ENCODE assay signal across 14 cellular contexts in genomic region chr15:73930790-73931281, GRCh38. TPM values are rescaled to one million over a fixed set of nuclear protein-coding genes. Genes with fewer than 3 reads are reported as not detected.
DNase-seq lines count a peak whose midpoint lies in the region; ATAC-seq, FAIRE-seq and TF ChIP-seq lines count a peak whose summit lies in the region.
"Had no signal": no experiment of that assay in that cellular context is flagged by ENCODE, and none has a peak within 500 bp of the region (broad histone marks: within the 10 kb centered on the region; RNA-seq: fewer than 3 reads in every experiment).

No MANE protein-coding gene starts in this region.

- H3K27ac Mint-ChIP-seq in Calu3 (ENCODE audit: unreplicated experiment), result no peak overlapping the region
- H3K27ac Mint-ChIP-seq: activated T-cell treated with anti-CD3 and anti-CD28 coated beads, Interleukin-2, amount 50 U/mL, for 24 hours had no signal

- TF ChIP-seq CTCF in AG10803 (conservative IDR thresholded peaks at IDR 0.05; ENCODE audit: low read length), result no peak
- no peak for TF ChIP-seq CTCF in fibroblast of mammary gland (conservative IDR thresholded peaks at IDR 0.05; ENCODE audit: control insufficient read depth, insufficient read depth, low read depth, low read length)
- TF ChIP-seq CTCF in Calu3 (IDR thresholded peaks at IDR 0.05; ENCODE audit: unreplicated experiment), result no peak

- DNase-seq in AG10803 (ENCODE audit: low read depth) (peak; percentile 93), NCI-H226 (peak; percentile 99), fibroblast of mammary gland (ENCODE audit: low read depth) (peak; percentile 96), posterior vena cava (ENCODE audit: low spot score) (peak; percentile 94), GM12891 (ENCODE audit: insufficient read length, low spot score) (no peak), NCI-H1694 (lab: John Stamatoyannopoulos, UW) (no peak), Calu3 (no peak)
- DNase-seq: activated T-cell treated with anti-CD3 and anti-CD28 coated beads, Interleukin-2, amount 50 U/mL, for 24 hours; CD4-positive, alpha-beta memory T cell; central memory CD4-positive, alpha-beta T cell; gastrocnemius medialis had no signal

- no TSS peak for BruUV-seq in Calu3 (replicated peaks; lab: Mats Ljungman, UMichigan)

- peaks cover 11% of the 10 kb centered on the region for H3K36me3 Mint-ChIP-seq in Calu3 (ENCODE audit: insufficient read depth, unreplicated experiment)
- H3K36me3 Mint-ChIP-seq: CD4-positive, alpha-beta memory T cell had no signal

- intact Hi-C loops in posterior vena cava (cut with DNase I) (no loop called here), Calu3 (cut with micrococcal nuclease; ENCODE audit: unreplicated experiment) (no loop called here)

- peak overlapping the region; percentile 90 for H3K4me3 ChIP-seq in AG10803 (ENCODE audit: low read length)
- no peak overlapping the region for H3K4me3 ChIP-seq in fibroblast of mammary gland (ENCODE audit: control insufficient read depth, low read depth, low read length)
- H3K4me3 ChIP-seq: gastrocnemius medialis had no signal

- CTCF ChIA-PET in Calu3 (lab: Charles Lee), result no interaction called here

- peaks cover 9% of the 10 kb centered on the region for H3K4me1 Mint-ChIP-seq in Calu3 (ENCODE audit: low read depth, unreplicated experiment)

- no peaks in the 10 kb centered on the region for H3K9me3 Mint-ChIP-seq in Calu3 (ENCODE audit: low read depth, unreplicated experiment)
- H3K9me3 Mint-ChIP-seq: activated T-cell treated with anti-CD3 and anti-CD28 coated beads, Interleukin-2, amount 50 U/mL, for 24 hours had no signal

- TF ChIP-seq POLR2A in GM12891 (IDR thresholded peaks at IDR 0.05; ENCODE audit: low read depth, low read length), result no peak

- H3K4me3 Mint-ChIP-seq in Calu3 (ENCODE audit: low read depth, unreplicated experiment), result no peak overlapping the region
- H3K4me3 Mint-ChIP-seq: activated T-cell treated with anti-CD3 and anti-CD28 coated beads, Interleukin-2, amount 50 U/mL, for 24 hours had no signal

- FAIRE-seq in GM12891 (lab: Jason Lieb, UNC), result no peak
- FAIRE-seq: TTC549 had no signal

- no peak for ATAC-seq in HG02884 (IDR thresholded peaks at IDR 0.05; ENCODE audit: unreplicated experiment)
- ATAC-seq: gastrocnemius medialis had no signal

- peaks cover 51% of the 10 kb centered on the region for H3K27me3 Mint-ChIP-seq in Calu3 (ENCODE audit: unreplicated experiment)
- H3K27me3 Mint-ChIP-seq: activated T-cell treated with anti-CD3 and anti-CD28 coated beads, Interleukin-2, amount 50 U/mL, for 24 hours; CD4-positive, alpha-beta memory T cell had no signal

TF ChIP-seq in GM12891, 5 proteins besides CTCF, POLR2A, EP300 and RAD21:
- no peak for TF ChIP-seq PAX5 (IDR thresholded peaks at IDR 0.05; ENCODE audit: insufficient read depth, low read length, severe bottlenecking)
- TF ChIP-seq SPI1 (IDR thresholded peaks at IDR 0.05; ENCODE audit: low read depth, low read length), result no peak

RNA-seq across cellular contexts. Expression of gene LOXL1, which starts 4.6 kb away (rescaled TPM):
- 100 to 1,000 TPM in 1 of 2 donors, 10 to 100 TPM in 1; 94.6 to 110 TPM for total RNA-seq in posterior vena cava
- polyA plus RNA-seq in GM12891 (2012; ENCODE audit: low read depth, missing spikeins), result not detected
- total RNA-seq in Calu3 (2022), result 2.1 and 2.2 TPM in 2 replicates

RNA-seq across cellular contexts. Expression of gene TBC1D21, which starts 57.5 kb away (rescaled TPM):
- total RNA-seq in posterior vena cava, result not detected
- not detected for polyA plus RNA-seq in GM12891 (2012; ENCODE audit: low read depth, missing spikeins)
- not detected in 2 replicates for total RNA-seq in Calu3 (2022)
- total RNA-seq: CD4-positive, alpha-beta memory T cell; gastrocnemius medialis; liver had no signal
- polyA plus RNA-seq: CD4-positive, alpha-beta memory T cell; liver had no signal

Comparison
In these comparisons a context has a peak if more than half of its experiments do, and no peak if none do; other contexts are left out.
1. DNase-seq: peak in AG10803 (single experiment), NCI-H226 (single experiment), fibroblast of mammary gland (single experiment) and posterior vena cava (single experiment); none in GM12891 (single experiment), NCI-H1694 (single experiment) and Calu3 (single experiment).
2. RNA of gene LOXL1, which starts 4.6 kb away (total RNA-seq): 94.6 to 110 TPM in posterior vena cava; 2.1 to 2.2 TPM in Calu3; every median in the first group is over 10 times any median in the second.